Comparison of ENCODE assay signal across 26 cellular contexts in the genomic region with DNA sequence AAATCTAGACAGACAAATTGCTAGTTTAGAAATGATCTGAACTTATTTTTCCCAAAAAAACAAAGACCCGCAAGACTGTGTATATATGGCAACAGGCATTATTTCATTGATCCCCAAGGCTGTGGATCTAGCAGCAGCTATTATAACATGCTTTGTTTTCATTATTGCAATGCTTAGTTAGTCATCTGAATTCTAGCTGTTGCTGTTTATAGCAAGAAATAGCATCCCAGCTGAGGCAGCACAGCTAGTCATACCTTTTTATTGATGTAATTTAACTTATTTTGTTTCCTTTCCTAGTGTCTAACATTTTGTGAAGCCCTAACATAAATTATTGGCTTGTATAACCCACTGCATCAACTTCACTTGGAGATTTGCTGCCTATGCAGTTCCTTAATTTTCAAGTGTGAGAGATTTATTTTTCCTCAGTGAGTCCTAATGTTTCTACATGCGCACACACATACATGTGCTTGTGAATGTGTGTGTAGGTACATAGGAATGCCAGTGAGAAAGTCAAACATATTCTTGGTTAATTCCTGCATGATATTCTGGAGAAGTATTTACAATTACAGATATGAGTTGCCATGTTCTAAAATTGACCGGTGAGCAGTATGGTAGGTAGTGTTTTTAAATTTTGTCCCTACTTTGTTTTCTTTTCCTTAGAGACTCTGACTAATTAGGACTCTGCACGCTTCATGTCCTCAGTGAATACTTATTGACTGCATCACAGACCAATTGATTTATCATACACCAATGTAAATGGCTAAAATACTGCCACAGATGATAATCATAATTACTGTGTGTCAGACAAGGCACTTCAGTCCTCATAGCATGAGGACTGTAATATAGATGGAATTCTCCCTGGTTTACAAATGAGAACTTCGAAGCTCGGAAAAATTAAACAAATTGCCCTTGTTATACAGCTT.
A peak's percentile ranks its signal among the peaks of the same experiment; 100 is the strongest.
DNase-seq lines count a peak whose midpoint lies in the region; ATAC-seq, FAIRE-seq and TF ChIP-seq lines count a peak whose summit lies in the region.
"Had no signal": no experiment of that assay in that cellular context is flagged by ENCODE, and none has a peak within 500 bp of the region (broad histone marks: within the 10 kb centered on the region; RNA-seq: fewer than 3 reads in every experiment).

No MANE protein-coding gene starts in this region.

- H3K9me3 Mint-ChIP-seq in mesothelial cell of epicardium, result peaks cover 28% of the 10 kb centered on the region

- DNase-seq in AG04450 (ENCODE audit: low read depth, low spot score) (peak; percentile 69), H54 (ENCODE audit: insufficient read length, low spot score) (peak; percentile 7), choroid plexus epithelial cell (ENCODE audit: low read depth) (peak; percentile 84), mesothelial cell of epicardium (ENCODE audit: low spot score in 2 of 2, unreplicated experiment in 2 of 2) (no peak), glomerular visceral epithelial cell (ENCODE audit: extremely low spot score) (no peak), RKO (ENCODE audit: low spot score) (no peak), mucosa of descending colon (no peak), amniotic stem cell (lab: John Stamatoyannopoulos, UW) (no peak)
- DNase-seq: activated CD4-positive, alpha-beta T cell treated with anti-CD3 and anti-CD28 coated beads for 1 hour; activated CD8-positive, alpha-beta memory T cell treated with anti-CD3 and anti-CD28 coated beads, Interleukin-2, amount 10 ng/mL, durations not matched to agents 7 days and 5 days; adrenal gland; Caco-2; lower lobe of right lung; naive thymus-derived CD4-positive, alpha-beta T cell; NCI-H2029; NCI-H526 treated with DMSO at 0.1 percent for 48 hours; OCI-M1; psoas muscle; stimulated activated CD4-positive, alpha-beta T cell treated with anti-CD3 and anti-CD28 coated beads, Interleukin-15, amount 100 ng/mL, for 24 hours; stimulated activated naive CD4-positive, alpha-beta T cell; upper lobe of right lung had no signal

- H3K4me3 Mint-ChIP-seq in mesothelial cell of epicardium, result no peak overlapping the region
- H3K4me3 Mint-ChIP-seq: activated CD8-positive, alpha-beta memory T cell treated with anti-CD3 and anti-CD28 coated beads, Interleukin-2, amount 10 ng/mL, durations not matched to agents 7 days and 5 days; IgD-negative memory B cell; naive thymus-derived CD4-positive, alpha-beta T cell had no signal

- no peak overlapping the region for H3K27ac ChIP-seq in AG04450 (ENCODE audit: low read depth, low read length)
- H3K27ac ChIP-seq: lower lobe of right lung, psoas muscle, SJSA1, upper lobe of right lung had no signal

- TF ChIP-seq POLR2A in H54 (IDR thresholded peaks at IDR 0.05; ENCODE audit: low read depth, low read length), result no peak

- ATAC-seq in mucosa of descending colon, result no peak
- ATAC-seq: activated CD8-positive, alpha-beta memory T cell treated with anti-CD3 and anti-CD28 coated beads, Interleukin-2, amount 10 ng/mL, durations not matched to agents 7 days and 5 days; lower lobe of right lung; naive thymus-derived CD4-positive, alpha-beta T cell; psoas muscle; upper lobe of right lung had no signal

- intact Hi-C loops in mucosa of descending colon (cut with DNase I, micrococcal nuclease), result no loop called here

- peaks cover 31% of the 10 kb centered on the region for H3K36me3 Mint-ChIP-seq in mesothelial cell of epicardium

- peak overlapping the region; percentile 27 for H3K27ac Mint-ChIP-seq in mesothelial cell of epicardium
- H3K27ac Mint-ChIP-seq: activated CD8-positive, alpha-beta memory T cell treated with anti-CD3 and anti-CD28 coated beads, Interleukin-2, amount 10 ng/mL, durations not matched to agents 7 days and 5 days; activated T-helper 2 cell treated with anti-CD3 and anti-CD28 coated beads, Interferon-gamma antibody, Interleukin-2, Interleukin-4, amounts not matched to agents 10 μg/mL and 5 μg/mL and 100 μg/mL, durations not matched to agents 14 hours and 24 hours and 36 hours; IgD-negative memory B cell; naive thymus-derived CD4-positive, alpha-beta T cell had no signal

- CTCF ChIA-PET in AG04450 (lab: Charles Lee), result no interaction called here

- TF ChIP-seq CTCF in AG04450 (IDR thresholded peaks at IDR 0.05; ENCODE audit: low read depth, low read length), result no peak
- TF ChIP-seq CTCF in choroid plexus epithelial cell (conservative IDR thresholded peaks at IDR 0.05; ENCODE audit: low read depth, low read length), result no peak
- no peak for TF ChIP-seq CTCF in mesothelial cell of epicardium (IDR thresholded peaks at IDR 0.05; ENCODE audit: unreplicated experiment)
- no peak for TF ChIP-seq CTCF in mucosa of descending colon (IDR thresholded peaks at IDR 0.05)

- H3K4me1 Mint-ChIP-seq in mesothelial cell of epicardium, result peaks cover 52% of the 10 kb centered on the region
- H3K4me1 Mint-ChIP-seq: activated CD8-positive, alpha-beta memory T cell treated with anti-CD3 and anti-CD28 coated beads, Interleukin-2, amount 10 ng/mL, durations not matched to agents 7 days and 5 days had no signal

- no peaks in the 10 kb centered on the region for H3K9me3 ChIP-seq in AG04450 (ENCODE audit: control insufficient read depth, insufficient read depth, low read length)
- no peaks in the 10 kb centered on the region for H3K9me3 ChIP-seq in mucosa of descending colon
- H3K9me3 ChIP-seq: psoas muscle, SJSA1 had no signal

- peak; percentile 81 for FAIRE-seq in H54 (lab: Jason Lieb, UNC)
- FAIRE-seq: A204.1, GM12891 had no signal

- no peaks in the 10 kb centered on the region for H3K27me3 ChIP-seq in AG04450 (ENCODE audit: control insufficient read depth, insufficient read depth, low read length)
- H3K27me3 ChIP-seq: adrenal gland, SJSA1, upper lobe of right lung had no signal

- no peaks in the 10 kb centered on the region for H3K36me3 ChIP-seq in mucosa of descending colon (ENCODE audit: low read depth)
- H3K36me3 ChIP-seq: adrenal gland, lower lobe of right lung, SJSA1, upper lobe of right lung had no signal

- H3K4me3 ChIP-seq in AG04450 (ENCODE audit: low read depth, low read length), result no peak overlapping the region
- H3K4me3 ChIP-seq in choroid plexus epithelial cell (ENCODE audit: low read depth, low read length), result no peak overlapping the region
- H3K4me3 ChIP-seq in mucosa of descending colon, result no peak overlapping the region
- H3K4me3 ChIP-seq: adrenal gland, lower lobe of right lung, psoas muscle, SJSA1, upper lobe of right lung had no signal

- POLR2A ChIA-PET in AG04450 (lab: Yijun Ruan, JAX), result interaction anchor here (1.0 kb wide), 1 partner anchor 12 kb away, joined by 4 read pairs; no protein-coding TSS in a partner anchor

- no peaks in the 10 kb centered on the region for H3K27me3 Mint-ChIP-seq in mesothelial cell of epicardium (ENCODE audit: low read depth)
- H3K27me3 Mint-ChIP-seq: activated CD8-positive, alpha-beta memory T cell treated with anti-CD3 and anti-CD28 coated beads, Interleukin-2, amount 10 ng/mL, durations not matched to agents 7 days and 5 days; IgD-negative memory B cell; naive thymus-derived CD4-positive, alpha-beta T cell had no signal

- no peaks in the 10 kb centered on the region for H3K4me1 ChIP-seq in mucosa of descending colon (ENCODE audit: low read depth)

Comparison
In these comparisons a context has a peak if more than half of its experiments do, and no peak if none do; other contexts are left out.
1. DNase-seq: peak in AG04450 (single experiment), H54 (single experiment) and choroid plexus epithelial cell (single experiment); none in mesothelial cell of epicardium (0 of 2), glomerular visceral epithelial cell (single experiment), RKO (single experiment), mucosa of descending colon (0 of 3) and amniotic stem cell (single experiment).